ENCODE assay signal across 10 cellular contexts in the genomic region with DNA sequence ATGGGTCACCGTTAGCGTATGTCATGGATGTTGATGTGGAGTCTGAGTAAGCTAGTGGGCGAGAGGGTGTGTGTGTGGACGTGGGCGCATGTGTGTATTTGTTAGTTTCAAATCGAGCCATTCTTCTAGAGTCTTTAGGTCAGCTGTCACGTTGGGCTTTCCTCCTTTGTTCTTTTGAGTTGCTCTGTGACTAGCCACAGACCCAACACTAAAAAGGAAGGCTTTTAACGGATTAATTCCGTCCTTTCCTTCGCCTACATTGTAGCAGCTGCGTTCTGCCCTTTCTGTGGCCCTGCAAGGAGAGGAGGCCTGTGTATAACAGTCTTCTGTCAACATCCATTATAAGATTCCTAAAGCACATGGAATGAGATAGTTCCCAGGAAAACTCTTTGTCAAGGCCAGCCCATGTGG.
A peak's percentile ranks its signal among the peaks of the same experiment; 100 is the strongest.
DNase-seq lines count a peak whose midpoint lies in the region; ATAC-seq and TF ChIP-seq lines count a peak whose summit lies in the region.
"Had no signal": no experiment of that assay in that cellular context is flagged by ENCODE, and none has a peak within 500 bp of the region (broad histone marks: within the 10 kb centered on the region; RNA-seq: fewer than 3 reads in every experiment).

No MANE protein-coding gene starts in this region.

- H3K27ac ChIP-seq in cardiac muscle cell (peak overlapping the region; percentile 81), esophagus squamous epithelium (peak overlapping the region in 3 of 4 donors; percentile 63 to 73 (median 70)), urinary bladder (ENCODE audit: low read depth) (peak overlapping the region; percentile 18)
- no peak overlapping the region for H3K27ac ChIP-seq in effector memory CD4-positive, alpha-beta T cell (ENCODE audit: insufficient read depth, low read length, poor library complexity, severe bottlenecking)
- H3K27ac ChIP-seq: body of pancreas had no signal

- H3K27me3 ChIP-seq in cardiac muscle cell (no peaks in the 10 kb centered on the region), esophagus squamous epithelium (no peaks in the 10 kb centered on the region), neuron (ENCODE audit: insufficient read depth, low read length) (no peaks in the 10 kb centered on the region)
- peaks cover 3% of the 10 kb centered on the region for H3K27me3 ChIP-seq in effector memory CD4-positive, alpha-beta T cell (replicated peaks; ENCODE audit: control insufficient read depth, insufficient read depth, low read length, poor library complexity, severe bottlenecking)
- H3K27me3 ChIP-seq: body of pancreas had no signal

- H3K4me3 ChIP-seq in cardiac muscle cell (no peak overlapping the region), esophagus squamous epithelium (no peak overlapping the region), neuron (ENCODE audit: low read length) (peak overlapping the region; percentile 18), urinary bladder (ENCODE audit: low read depth, low read length) (no peak overlapping the region)
- no peak overlapping the region for H3K4me3 ChIP-seq in effector memory CD4-positive, alpha-beta T cell (ENCODE audit: insufficient read depth, low read depth, low read length, poor library complexity, severe bottlenecking)
- H3K4me3 ChIP-seq: body of pancreas had no signal

- DNase-seq in cardiac muscle cell (ENCODE audit: low read depth in 1 of 2, low spot score in 1 of 2) (no peak), cardiac septum (ENCODE audit: low spot score) (no peak), esophagus squamous epithelium (lab: John Stamatoyannopoulos, UW) (no peak), cerebellar nuclear complex (lab: John Stamatoyannopoulos, UW) (no peak)
- DNase-seq in effector memory CD4-positive, alpha-beta T cell, result no peak
- DNase-seq: body of pancreas, NCI-H1048 had no signal

- H3K4me1 ChIP-seq in cardiac muscle cell (ENCODE audit: low read depth) (no peaks in the 10 kb centered on the region), esophagus squamous epithelium (peaks cover 6 to 48% (median 28%) of the 10 kb centered on the region in 3 donors), neuron (ENCODE audit: insufficient read depth, low read length) (peaks cover 26% of the 10 kb centered on the region), urinary bladder (ENCODE audit: insufficient read depth) (no peaks in the 10 kb centered on the region)
- H3K4me1 ChIP-seq in effector memory CD4-positive, alpha-beta T cell (ENCODE audit: control insufficient read depth, insufficient read depth, low read length, poor library complexity, severe bottlenecking), result no peaks in the 10 kb centered on the region

- no peak for TF ChIP-seq POLR2A in esophagus squamous epithelium (IDR thresholded peaks at IDR 0.05)

- H3K36me3 ChIP-seq in cardiac muscle cell (no peaks in the 10 kb centered on the region), esophagus squamous epithelium (peaks cover 0 to 25% (median 5%) of the 10 kb centered on the region in 3 donors), neuron (ENCODE audit: insufficient read depth, low read length) (peaks cover 22% of the 10 kb centered on the region), urinary bladder (ENCODE audit: insufficient read depth) (no peaks in the 10 kb centered on the region)
- H3K36me3 ChIP-seq in effector memory CD4-positive, alpha-beta T cell (ENCODE audit: control insufficient read depth, insufficient read depth, low read length), result no peaks in the 10 kb centered on the region

- H3K9me3 ChIP-seq in cardiac muscle cell (ENCODE audit: low read depth) (no peaks in the 10 kb centered on the region), esophagus squamous epithelium (no peaks in the 10 kb centered on the region), neuron (ENCODE audit: low read length) (peaks cover 4% of the 10 kb centered on the region)
- H3K9me3 ChIP-seq in effector memory CD4-positive, alpha-beta T cell (ENCODE audit: control insufficient read depth, low read length), result no peaks in the 10 kb centered on the region
- H3K9me3 ChIP-seq: body of pancreas had no signal

- no peak overlapping the region for H2AFZ ChIP-seq in neuron (ENCODE audit: low read depth, low read length)

- WGBS in esophagus squamous epithelium, 2 donors, result 68 to 77% methylated on average over 11 of the region's 11 CpGs
- WGBS in urinary bladder, result 82% methylated on average over 11 of the region's 11 CpGs

- intact Hi-C loops in cardiac septum (cut with DNase I) (no loop called here), esophagus squamous epithelium (cut with DNase I) (no loop called here)

- TF ChIP-seq CTCF in cardiac muscle cell (IDR thresholded peaks at IDR 0.05; ENCODE audit: low read depth, low read length) (no peak), esophagus squamous epithelium (IDR thresholded peaks at IDR 0.05) (no peak)

- no peak for ATAC-seq in HG03095 (IDR thresholded peaks at IDR 0.05; ENCODE audit: unreplicated experiment)
- ATAC-seq: body of pancreas had no signal
